In the genomic region with DNA sequence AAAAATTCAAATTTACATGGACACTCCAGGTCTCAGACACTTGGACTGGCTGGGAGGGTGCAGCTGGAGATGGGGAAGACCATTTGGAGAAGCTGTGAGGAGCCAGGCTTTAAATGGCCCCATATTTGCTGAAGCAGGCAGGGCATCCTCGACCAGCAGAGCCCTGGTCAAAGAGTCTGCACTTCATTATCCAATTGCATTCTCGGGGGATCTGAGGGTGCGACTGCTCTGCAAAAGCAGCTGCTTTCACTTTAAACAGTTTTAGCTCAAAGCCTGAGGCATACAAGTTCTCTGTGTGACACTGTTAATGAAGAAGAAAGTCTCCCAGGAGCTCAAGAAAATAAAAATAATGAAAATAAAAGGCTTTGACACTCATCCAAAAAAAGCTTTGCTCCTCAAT, we compare ENCODE assay signal across 19 cellular contexts.
DNase-seq lines count a peak whose midpoint lies in the region; ATAC-seq lines count a peak whose summit lies in the region.
"Had no signal": no experiment of that assay in that cellular context is flagged by ENCODE, and none has a peak within 500 bp of the region (broad histone marks: within the 10 kb centered on the region; RNA-seq: fewer than 3 reads in every experiment).

No MANE protein-coding gene starts in this region.

- ATAC-seq in GM19324 (IDR thresholded peaks at IDR 0.05; ENCODE audit: low FRiP score, unreplicated experiment) (peak; percentile 11), HG02571 (IDR thresholded peaks at IDR 0.05; ENCODE audit: unreplicated experiment) (peak; percentile 10), sciatic nerve (peak; percentile 48)
- ATAC-seq: activated naive CD8-positive, alpha-beta T cell treated with anti-CD3 and anti-CD28 coated beads, Interleukin-2, amount 50 U/mL, for 24 hours; activated T-cell treated with anti-CD3 and anti-CD28 coated beads, Interleukin-2, amount 50 U/mL, for 72 hours; effector memory CD8-positive, alpha-beta T cell; stimulated activated naive CD8-positive, alpha-beta T cell treated with anti-CD3 and anti-CD28 coated beads, Interleukin-15, Interleukin-2, amounts not matched to agents 100 U/mL and 50 U/mL, for 24 hours; upper lobe of right lung had no signal

- DNase-seq in sciatic nerve (ENCODE audit: low spot score) = no peak
- DNase-seq in AML-193 (lab: John Stamatoyannopoulos, UW) = no peak
- no peak for DNase-seq in activated CD8-positive, alpha-beta memory T cell treated with anti-CD3 and anti-CD28 coated beads, Interleukin-2, amount 50 U/mL, for 48 hours
- DNase-seq in NCI-H187 treated with DMSO at 0.1 percent for 48 hours (lab: John Stamatoyannopoulos, UW) = no peak
- DNase-seq in activated CD4-positive, alpha-beta memory T cell treated with anti-CD3 and anti-CD28 coated beads, Interleukin-2, amount 10 ng/mL, durations not matched to agents 7 days and 5 days = no peak
- DNase-seq: activated CD4-positive, alpha-beta T cell treated with anti-CD3 and anti-CD28 coated beads, Interleukin-2, amount 50 U/mL, for 48 hours; activated naive CD8-positive, alpha-beta T cell treated with anti-CD3 and anti-CD28 coated beads, Interleukin-2, amount 50 U/mL, for 24 hours; activated T-cell treated with anti-CD3 and anti-CD28 coated beads, Interleukin-2, amount 50 U/mL, for 72 hours; DMS153; effector memory CD8-positive, alpha-beta T cell; hippocampal formation; NCI-H187; NCI-H510A; PC-9; stimulated activated naive CD8-positive, alpha-beta T cell treated with anti-CD3 and anti-CD28 coated beads, Interleukin-15, Interleukin-2, amounts not matched to agents 100 U/mL and 50 U/mL, for 24 hours; upper lobe of right lung had no signal

- POLR2A ChIA-PET in activated CD4-positive, alpha-beta memory T cell treated with anti-CD3 and anti-CD28 coated beads, Interleukin-2, amount 10 ng/mL, durations not matched to agents 7 days and 5 days (lab: Charles Lee) = interaction anchor here (0.8 kb wide), 1 partner anchor 8 kb away, joined by 3 read pairs; no protein-coding TSS in a partner anchor

- H3K27me3 Mint-ChIP-seq in IgD-negative memory B cell = peaks cover 4% of the 10 kb centered on the region
- peaks cover 15% of the 10 kb centered on the region for H3K27me3 Mint-ChIP-seq in activated CD4-positive, alpha-beta memory T cell treated with anti-CD3 and anti-CD28 coated beads, Interleukin-2, amount 10 ng/mL, durations not matched to agents 7 days and 5 days

- intact Hi-C loops in sciatic nerve (cut with DNase I) = no loop called here

- H3K36me3 Mint-ChIP-seq in IgD-negative memory B cell = no peaks in the 10 kb centered on the region
- H3K36me3 Mint-ChIP-seq in activated CD4-positive, alpha-beta memory T cell treated with anti-CD3 and anti-CD28 coated beads, Interleukin-2, amount 10 ng/mL, durations not matched to agents 7 days and 5 days (ENCODE audit: low read depth) = no peaks in the 10 kb centered on the region

- no peak overlapping the region for H3K27ac Mint-ChIP-seq in IgD-negative memory B cell
- H3K27ac Mint-ChIP-seq in activated CD4-positive, alpha-beta memory T cell treated with anti-CD3 and anti-CD28 coated beads, Interleukin-2, amount 10 ng/mL, durations not matched to agents 7 days and 5 days = no peak overlapping the region
- H3K27ac Mint-ChIP-seq: activated naive CD8-positive, alpha-beta T cell treated with anti-CD3 and anti-CD28 coated beads, Interleukin-2, amount 50 U/mL, for 24 hours; activated T-cell treated with anti-CD3 and anti-CD28 coated beads, Interleukin-2, amount 50 U/mL, for 72 hours; effector memory CD8-positive, alpha-beta T cell had no signal

- H3K9me3 Mint-ChIP-seq in IgD-negative memory B cell = no peaks in the 10 kb centered on the region
- no peaks in the 10 kb centered on the region for H3K9me3 Mint-ChIP-seq in activated CD4-positive, alpha-beta memory T cell treated with anti-CD3 and anti-CD28 coated beads, Interleukin-2, amount 10 ng/mL, durations not matched to agents 7 days and 5 days
- H3K9me3 Mint-ChIP-seq: activated naive CD8-positive, alpha-beta T cell treated with anti-CD3 and anti-CD28 coated beads, Interleukin-2, amount 50 U/mL, for 24 hours; activated T-cell treated with anti-CD3 and anti-CD28 coated beads, Interleukin-2, amount 50 U/mL, for 72 hours; effector memory CD8-positive, alpha-beta T cell had no signal

- CTCF ChIA-PET in activated CD4-positive, alpha-beta memory T cell treated with anti-CD3 and anti-CD28 coated beads, Interleukin-2, amount 10 ng/mL, durations not matched to agents 7 days and 5 days (lab: Charles Lee) = no interaction called here

- peaks cover 15 to 24% (median 19%) of the 10 kb centered on the region in 3 donors for H3K4me1 Mint-ChIP-seq in IgD-negative memory B cell
- H3K4me1 Mint-ChIP-seq in activated CD4-positive, alpha-beta memory T cell treated with anti-CD3 and anti-CD28 coated beads, Interleukin-2, amount 10 ng/mL, durations not matched to agents 7 days and 5 days = peaks cover 4% of the 10 kb centered on the region

- peak overlapping the region in 3 of 4 donors; percentile 34 to 90 (median 87) for H3K4me3 Mint-ChIP-seq in IgD-negative memory B cell
- H3K4me3 Mint-ChIP-seq in activated CD4-positive, alpha-beta memory T cell treated with anti-CD3 and anti-CD28 coated beads, Interleukin-2, amount 10 ng/mL, durations not matched to agents 7 days and 5 days = no peak overlapping the region
- H3K4me3 Mint-ChIP-seq: activated naive CD8-positive, alpha-beta T cell treated with anti-CD3 and anti-CD28 coated beads, Interleukin-2, amount 50 U/mL, for 24 hours; activated T-cell treated with anti-CD3 and anti-CD28 coated beads, Interleukin-2, amount 50 U/mL, for 72 hours; effector memory CD8-positive, alpha-beta T cell had no signal
